Comparison of ENCODE assay signal across 8 cellular contexts in the genomic region with DNA sequence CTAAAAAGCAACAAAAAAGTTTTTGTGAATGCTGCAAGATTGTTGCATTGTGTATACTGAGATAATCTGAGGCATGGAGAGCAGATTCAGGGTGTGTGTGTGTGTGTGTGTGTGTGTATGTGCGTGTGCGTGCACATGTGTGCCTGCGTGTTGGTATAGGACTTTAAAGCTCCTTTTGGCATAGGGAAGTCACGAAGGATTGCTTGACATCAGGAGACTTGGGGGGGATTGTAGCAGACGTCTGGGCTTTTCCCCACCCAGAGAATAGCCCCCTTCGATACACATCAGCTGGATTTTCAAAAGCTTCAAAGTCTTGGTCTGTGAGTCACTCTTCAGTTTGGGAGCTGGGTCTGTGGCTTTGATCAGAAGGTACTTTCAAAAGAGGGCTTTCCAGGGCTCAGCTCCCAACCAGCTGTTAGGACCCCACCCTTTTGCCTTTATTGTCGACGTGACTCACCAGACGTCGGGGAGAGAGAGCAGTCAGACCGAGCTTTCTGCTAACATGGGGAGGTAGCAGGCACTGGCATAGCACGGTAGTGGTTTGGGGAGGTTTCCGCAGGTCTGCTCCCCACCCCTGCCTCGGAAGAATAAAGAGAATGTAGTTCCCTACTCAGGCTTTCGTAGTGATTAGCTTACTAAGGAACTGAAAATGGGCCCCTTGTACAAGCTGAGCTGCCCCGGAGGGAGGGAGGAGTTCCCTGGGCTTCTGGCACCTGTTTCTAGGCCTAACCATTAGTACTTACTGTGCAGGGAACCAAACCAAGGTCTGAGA. TPM values are rescaled to one million over a fixed set of nuclear protein-coding genes. Genes with fewer than 3 reads are reported as not detected.
DNase-seq lines count a peak whose midpoint lies in the region; ATAC-seq, FAIRE-seq and TF ChIP-seq lines count a peak whose summit lies in the region.

No MANE protein-coding gene starts in this region.

- peak overlapping the region; percentile 99 for H3K4me3 ChIP-seq in fibroblast of the aortic adventitia (ENCODE audit: low read depth, low read length)
- H3K4me3 ChIP-seq in skeletal muscle satellite cell (ENCODE audit: low read length) = peak overlapping the region; percentile 62

- no peaks in the 10 kb centered on the region for H3K9me3 ChIP-seq in skeletal muscle satellite cell (replicated peaks; ENCODE audit: low read length)

- TF ChIP-seq CTCF in fibroblast of the aortic adventitia (IDR thresholded peaks at IDR 0.05; ENCODE audit: insufficient read depth, low read length) = no peak

- ATAC-seq in HG02610 (IDR thresholded peaks at IDR 0.05; ENCODE audit: unreplicated experiment) = peak; percentile 70
- peak; percentile 53 to 58 for ATAC-seq in activated T-cell treated with anti-CD3 and anti-CD28 coated beads, Interleukin-2, amount 50 U/mL, for 4 hours

- TF ChIP-seq POLR2A in GM12892 (IDR thresholded peaks at IDR 0.05; ENCODE audit: low read depth, low read length) = peak; percentile 95

- FAIRE-seq in GM12892 (lab: Jason Lieb, UNC) = peak; percentile 44

- H3K9ac ChIP-seq in skeletal muscle satellite cell (ENCODE audit: low read depth, low read length) = peak overlapping the region; percentile 90

- H3K4me1 ChIP-seq in skeletal muscle satellite cell (ENCODE audit: control insufficient read depth, insufficient read depth, low read length) = peaks cover 65% of the 10 kb centered on the region

- no peaks in the 10 kb centered on the region for H3K27me3 ChIP-seq in skeletal muscle satellite cell (ENCODE audit: control insufficient read depth, insufficient read depth, low read length)

- H3K4me1 Mint-ChIP-seq in activated T-cell treated with anti-CD3 and anti-CD28 coated beads, Interleukin-2, amount 50 U/mL, for 4 hours (ENCODE audit: low read depth) = peaks cover 61% of the 10 kb centered on the region

- DNase-seq in GM12892 (ENCODE audit: insufficient read length) = no peak
- peak; percentile 85 for DNase-seq in NOMO-1 treated with dmso at 0.1 percent for 144 hours (lab: John Stamatoyannopoulos, UW; ENCODE audit: unreplicated experiment)
- DNase-seq in activated T-cell treated with anti-CD3 and anti-CD28 coated beads, Interleukin-2, amount 50 U/mL, for 4 hours = peak; percentile 78
- DNase-seq in fibroblast of the aortic adventitia (ENCODE audit: low read depth) = peak; percentile 97
- DNase-seq in DMS114 treated with DMSO at 0.1 percent for 48 hours (lab: John Stamatoyannopoulos, UW; ENCODE audit: unreplicated experiment) = no peak
- no peak for DNase-seq in HT-29 (ENCODE audit: low spot score)

- H3K36me3 ChIP-seq in skeletal muscle satellite cell (ENCODE audit: insufficient read depth, low read length) = peaks cover 31% of the 10 kb centered on the region

- no peaks in the 10 kb centered on the region for H3K9me3 Mint-ChIP-seq in activated T-cell treated with anti-CD3 and anti-CD28 coated beads, Interleukin-2, amount 50 U/mL, for 4 hours

- H3K4me2 ChIP-seq in skeletal muscle satellite cell (ENCODE audit: low read length) = peak overlapping the region; percentile 81

- H3K27me3 Mint-ChIP-seq in activated T-cell treated with anti-CD3 and anti-CD28 coated beads, Interleukin-2, amount 50 U/mL, for 4 hours (ENCODE audit: low read depth) = no peaks in the 10 kb centered on the region

- peaks cover 40% of the 10 kb centered on the region for H3K36me3 Mint-ChIP-seq in activated T-cell treated with anti-CD3 and anti-CD28 coated beads, Interleukin-2, amount 50 U/mL, for 4 hours (ENCODE audit: insufficient read depth)

- H3K4me3 Mint-ChIP-seq in activated T-cell treated with anti-CD3 and anti-CD28 coated beads, Interleukin-2, amount 50 U/mL, for 4 hours = peak overlapping the region; percentile 94

RNA-seq across cellular contexts. Expression of gene BHLHE40, which starts 4.7 kb away (rescaled TPM):
- 117 TPM for polyA plus RNA-seq in GM12892 (2012; ENCODE audit: missing spikeins)
- 10 to 100 TPM; 61.9 to 90.8 (median 86.6) TPM for total RNA-seq in activated T-cell treated with anti-CD3 and anti-CD28 coated beads, Interleukin-2, amount 50 U/mL, for 4 hours
- total RNA-seq in fibroblast of the aortic adventitia (ENCODE audit: low replicate concordance) = 22.9 and 36.1 TPM in 2 replicates
- 38.8 and 45.0 TPM in 2 replicates for total RNA-seq in skeletal muscle satellite cell (2012; rRNA removed)
- total RNA-seq in HT-29 (2014; rRNA removed; shearing (Covaris generic)) = 22.1 and 26.1 TPM in 2 replicates

Comparison
In these comparisons a context has a peak if more than half of its experiments do, and no peak if none do; other contexts are left out.
1. DNase-seq: peak in NOMO-1 treated with dmso at 0.1 percent for 144 hours (single experiment), activated T-cell treated with anti-CD3 and anti-CD28 coated beads, Interleukin-2, amount 50 U/mL, for 4 hours (single experiment) and fibroblast of the aortic adventitia (single experiment); none in GM12892 (single experiment), DMS114 treated with DMSO at 0.1 percent for 48 hours (single experiment) and HT-29 (single experiment).